Comparison of ENCODE assay signal across 3 cellular contexts in the genomic region with DNA sequence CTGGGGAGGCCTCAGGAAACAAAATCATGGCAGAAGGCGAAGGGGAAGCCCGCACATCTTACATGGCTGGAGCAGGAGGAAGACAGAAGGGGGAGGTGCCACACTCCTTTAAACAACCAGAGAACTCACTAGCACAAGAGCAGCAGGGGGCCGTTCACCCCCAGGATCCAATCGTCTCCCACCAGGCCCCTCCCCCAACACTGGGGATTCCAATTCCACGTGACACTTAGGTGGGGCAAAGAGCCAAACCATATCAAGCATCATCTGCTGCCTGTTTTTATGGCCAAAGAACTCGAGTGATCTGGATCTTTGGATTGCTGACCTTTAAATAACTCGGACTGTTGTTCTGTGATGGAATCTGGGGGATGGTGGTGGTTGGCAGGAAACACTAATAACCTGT.
A peak's percentile ranks its signal among the peaks of the same experiment; 100 is the strongest.
TF ChIP-seq lines count a peak whose summit lies in the region.

No MANE protein-coding gene starts in this region.

TF ChIP-seq in HEK293, 187 proteins besides CTCF, POLR2A, EP300 and RAD21:
- peak; percentile 30 for TF ChIP-seq SETDB1 (IDR thresholded peaks at IDR 0.05; ENCODE audit: insufficient read length, low read length)
- TF ChIP-seq, protein P1, sequence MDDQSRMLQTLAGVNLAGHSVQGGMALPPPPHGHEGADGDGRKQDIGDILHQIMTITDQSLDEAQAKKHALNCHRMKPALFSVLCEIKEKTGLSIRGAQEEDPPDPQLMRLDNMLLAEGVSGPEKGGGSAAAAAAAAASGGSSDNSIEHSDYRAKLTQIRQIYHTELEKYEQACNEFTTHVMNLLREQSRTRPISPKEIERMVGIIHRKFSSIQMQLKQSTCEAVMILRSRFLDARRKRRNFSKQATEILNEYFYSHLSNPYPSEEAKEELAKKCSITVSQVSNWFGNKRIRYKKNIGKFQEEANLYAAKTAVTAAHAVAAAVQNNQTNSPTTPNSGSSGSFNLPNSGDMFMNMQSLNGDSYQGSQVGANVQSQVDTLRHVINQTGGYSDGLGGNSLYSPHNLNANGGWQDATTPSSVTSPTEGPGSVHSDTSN (CRISPR knock-in tag; IDR thresholded peaks at IDR 0.05) = no peak
- no peak for TF ChIP-seq ZNF645 (tag by site-specific recombination; IDR thresholded peaks at IDR 0.05)
- TF ChIP-seq, protein P2, sequence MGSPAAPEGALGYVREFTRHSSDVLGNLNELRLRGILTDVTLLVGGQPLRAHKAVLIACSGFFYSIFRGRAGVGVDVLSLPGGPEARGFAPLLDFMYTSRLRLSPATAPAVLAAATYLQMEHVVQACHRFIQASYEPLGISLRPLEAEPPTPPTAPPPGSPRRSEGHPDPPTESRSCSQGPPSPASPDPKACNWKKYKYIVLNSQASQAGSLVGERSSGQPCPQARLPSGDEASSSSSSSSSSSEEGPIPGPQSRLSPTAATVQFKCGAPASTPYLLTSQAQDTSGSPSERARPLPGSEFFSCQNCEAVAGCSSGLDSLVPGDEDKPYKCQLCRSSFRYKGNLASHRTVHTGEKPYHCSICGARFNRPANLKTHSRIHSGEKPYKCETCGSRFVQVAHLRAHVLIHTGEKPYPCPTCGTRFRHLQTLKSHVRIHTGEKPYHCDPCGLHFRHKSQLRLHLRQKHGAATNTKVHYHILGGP (tag by site-specific recombination; IDR thresholded peaks at IDR 0.05) = no peak
- peak; percentile 83 for TF ChIP-seq ZNF341 (tag by site-specific recombination; IDR thresholded peaks at IDR 0.05; ENCODE audit: low read depth)
TF ChIP-seq in HEK293: peak in this region for 2.

TF ChIP-seq in K562, 482 proteins besides CTCF, POLR2A, EP300 and RAD21:
- TF ChIP-seq KLF10 (CRISPR knock-in tag; IDR thresholded peaks at IDR 0.05) (no peak), RBM22 (IDR thresholded peaks at IDR 0.05; ENCODE audit: low read depth, low read length, poor library complexity, severe bottlenecking) (no peak), KDM5B (IDR thresholded peaks at IDR 0.05; ENCODE audit: insufficient replicate concordance, low read depth, low read length) (no peak), NFIC (IDR thresholded peaks at IDR 0.05) (peak; percentile 46; the same call in 1 of the 2 replicates), ZNF12 (CRISPR knock-in tag; IDR thresholded peaks at IDR 0.05) (no peak), FIP1L1 (IDR thresholded peaks at IDR 0.05; ENCODE audit: low read depth, low read length, poor library complexity, severe bottlenecking) (no peak), SETDB1 (IDR thresholded peaks at IDR 0.05; ENCODE audit: low read length) (no peak), ZBTB7A (IDR thresholded peaks at IDR 0.05; ENCODE audit: borderline replicate concordance, control insufficient read depth, low read depth, low read length) (no peak), USF2 (CRISPR knock-in tag; IDR thresholded peaks at IDR 0.05) (0 out of 2 replicates have a peak, but pooled peaks have one; percentile 4)
- TF ChIP-seq, protein P3, sequence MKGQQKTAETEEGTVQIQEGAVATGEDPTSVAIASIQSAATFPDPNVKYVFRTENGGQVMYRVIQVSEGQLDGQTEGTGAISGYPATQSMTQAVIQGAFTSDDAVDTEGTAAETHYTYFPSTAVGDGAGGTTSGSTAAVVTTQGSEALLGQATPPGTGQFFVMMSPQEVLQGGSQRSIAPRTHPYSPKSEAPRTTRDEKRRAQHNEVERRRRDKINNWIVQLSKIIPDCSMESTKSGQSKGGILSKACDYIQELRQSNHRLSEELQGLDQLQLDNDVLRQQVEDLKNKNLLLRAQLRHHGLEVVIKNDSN (CRISPR knock-in tag; IDR thresholded peaks at IDR 0.05) = no peak

TF ChIP-seq in HepG2, 621 proteins besides CTCF, POLR2A, EP300 and RAD21:
- no peak for TF ChIP-seq ZNF607 (CRISPR knock-in tag; IDR thresholded peaks at IDR 0.05; ENCODE audit: borderline replicate concordance)
- no peak for TF ChIP-seq ZFP36L1 (CRISPR knock-in tag; IDR thresholded peaks at IDR 0.05)
- TF ChIP-seq ZNF652 (CRISPR knock-in tag; IDR thresholded peaks at IDR 0.05; ENCODE audit: borderline replicate concordance, low read depth) = no peak
- no peak for TF ChIP-seq SNAI1 (CRISPR knock-in tag; IDR thresholded peaks at IDR 0.05; ENCODE audit: borderline replicate concordance)
- TF ChIP-seq HNRNPL (IDR thresholded peaks at IDR 0.05; ENCODE audit: low read depth, low read length) = no peak
- TF ChIP-seq ZNF710 (CRISPR knock-in tag; IDR thresholded peaks at IDR 0.05; ENCODE audit: borderline replicate concordance) = no peak
- TF ChIP-seq, protein P4, sequence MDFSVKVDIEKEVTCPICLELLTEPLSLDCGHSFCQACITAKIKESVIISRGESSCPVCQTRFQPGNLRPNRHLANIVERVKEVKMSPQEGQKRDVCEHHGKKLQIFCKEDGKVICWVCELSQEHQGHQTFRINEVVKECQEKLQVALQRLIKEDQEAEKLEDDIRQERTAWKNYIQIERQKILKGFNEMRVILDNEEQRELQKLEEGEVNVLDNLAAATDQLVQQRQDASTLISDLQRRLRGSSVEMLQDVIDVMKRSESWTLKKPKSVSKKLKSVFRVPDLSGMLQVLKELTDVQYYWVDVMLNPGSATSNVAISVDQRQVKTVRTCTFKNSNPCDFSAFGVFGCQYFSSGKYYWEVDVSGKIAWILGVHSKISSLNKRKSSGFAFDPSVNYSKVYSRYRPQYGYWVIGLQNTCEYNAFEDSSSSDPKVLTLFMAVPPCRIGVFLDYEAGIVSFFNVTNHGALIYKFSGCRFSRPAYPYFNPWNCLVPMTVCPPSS (IDR thresholded peaks at IDR 0.05) = no peak
- no peak for TF ChIP-seq SIN3B (IDR thresholded peaks at IDR 0.05; ENCODE audit: low read length)
- no peak for TF ChIP-seq ZNF383 (CRISPR knock-in tag; IDR thresholded peaks at IDR 0.05; ENCODE audit: borderline replicate concordance)
- TF ChIP-seq PHF20 (CRISPR knock-in tag; IDR thresholded peaks at IDR 0.05) = no peak
TF ChIP-seq in HepG2: peak in this region for 0.
